1 cellular context compared by ENCODE assay signal in the genomic region with DNA sequence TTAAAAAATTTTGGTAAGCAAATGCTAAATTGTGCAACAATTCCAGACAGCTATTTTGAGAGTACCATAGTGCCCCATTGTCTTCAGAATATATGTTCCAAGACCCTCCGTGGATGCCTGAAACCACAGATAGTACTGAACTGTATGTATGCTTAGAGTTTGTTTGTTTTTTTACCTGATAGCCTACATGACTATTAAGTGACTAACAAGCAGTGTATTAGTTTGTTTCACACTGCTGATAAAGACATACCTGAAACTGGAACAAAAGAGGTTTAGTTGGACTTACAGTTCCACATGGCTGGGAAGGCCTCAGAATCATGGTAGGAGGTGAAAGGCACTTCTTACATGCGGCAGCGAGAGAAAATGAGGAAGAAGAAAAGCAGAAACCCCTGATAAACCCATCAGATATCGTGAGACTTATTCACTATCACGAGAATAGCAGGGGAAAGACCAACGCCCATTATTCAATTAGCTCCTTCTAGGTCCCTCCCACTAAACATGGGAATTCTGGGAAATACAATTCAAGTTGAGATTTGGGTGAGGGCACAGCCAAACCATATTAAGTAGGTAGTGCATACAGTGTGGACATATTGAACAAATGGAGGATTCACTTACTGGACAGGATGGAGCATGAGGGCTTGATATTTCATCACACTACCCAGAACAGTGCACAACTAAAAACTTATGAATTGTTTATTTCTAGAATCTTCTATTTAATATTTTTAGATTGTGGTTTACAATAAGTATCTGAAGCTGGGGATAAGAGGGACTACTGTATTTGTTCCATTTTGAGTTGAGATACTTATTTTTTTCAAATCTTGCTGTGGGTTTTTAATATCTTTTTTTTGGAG.
TF ChIP-seq lines count a peak whose summit lies in the region.

No MANE protein-coding gene starts in this region.

TF ChIP-seq in A549, 52 proteins besides CTCF, POLR2A, EP300 and RAD21 (continued from another document):
- TF ChIP-seq MYC (IDR thresholded peaks at IDR 0.05; ENCODE audit: borderline replicate concordance, low read length) (no peak), SMC3 (IDR thresholded peaks at IDR 0.05) (no peak)
